ENCODE assay signal across 8 cellular contexts in the genomic region with DNA sequence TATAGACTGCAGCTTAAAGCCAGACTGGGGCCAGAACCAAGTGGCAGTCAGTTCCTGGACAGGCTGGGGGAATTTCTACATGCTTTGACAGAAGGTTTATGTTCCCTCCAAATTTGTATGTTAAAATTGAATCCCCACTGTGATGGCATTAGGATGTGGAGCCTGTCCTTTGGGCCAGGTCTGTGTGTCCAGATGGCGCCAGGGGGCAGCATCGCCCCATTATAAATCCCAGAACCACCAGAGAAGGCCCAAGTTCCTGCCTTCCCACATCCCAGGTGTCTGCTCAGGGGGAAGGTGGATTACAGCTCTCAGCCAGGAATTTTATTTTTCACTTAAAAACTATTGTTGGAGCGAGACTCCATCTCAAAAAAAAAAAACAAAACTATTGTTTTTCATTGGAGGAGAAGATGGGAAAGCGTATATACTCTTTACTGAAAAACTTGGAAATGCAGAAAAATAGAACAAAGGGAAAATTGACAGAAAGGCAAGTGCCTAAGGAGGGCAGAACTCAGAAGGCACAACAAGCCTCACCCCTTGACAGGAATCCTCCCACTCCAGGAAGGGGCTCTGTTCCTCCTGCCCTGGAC. TPM values are rescaled to one million over a fixed set of nuclear protein-coding genes. Genes with fewer than 3 reads are reported as not detected.
DNase-seq lines count a peak whose midpoint lies in the region; ATAC-seq, FAIRE-seq and TF ChIP-seq lines count a peak whose summit lies in the region.

No MANE protein-coding gene starts in this region.

- no peaks in the 10 kb centered on the region for H3K9me3 Mint-ChIP-seq in astrocyte (ENCODE audit: unreplicated experiment)

- no peaks in the 10 kb centered on the region for H3K36me3 Mint-ChIP-seq in astrocyte (ENCODE audit: low read depth, unreplicated experiment)

- FAIRE-seq in A549 (lab: Jason Lieb, UNC) (no peak), astrocyte (lab: Jason Lieb, UNC) (no peak)

- CTCF ChIA-PET in A549 (lab: Yijun Ruan, JAX), result interaction anchor here (0.6 to 5.6 kb wide), 53 partner anchors 9 to 642 kb away, joined by 3 to 86 read pairs (median 4); a partner anchor contains a TSS

- no peak overlapping the region for H3K27ac Mint-ChIP-seq in astrocyte (ENCODE audit: unreplicated experiment)

- WGBS in A549 (ENCODE audit: missing lambda C conversion rate), result 20% methylated on average over 4 of the region's 4 CpGs

- peaks cover 19% of the 10 kb centered on the region for H3K27me3 Mint-ChIP-seq in astrocyte (ENCODE audit: low read depth, unreplicated experiment)

- DNase-seq in A549 (ENCODE audit: low read depth in 1 of 2, low spot score in 1 of 2) (peak; percentile 74 to 81), GM10266 (ENCODE audit: extremely low spot score) (peak; percentile 67), LHCN-M2 (ENCODE audit: low read depth) (peak; percentile 74), SK-N-DZ (ENCODE audit: low spot score) (peak; percentile 51), astrocyte (ENCODE audit: low read depth) (peak; percentile 40), iPS-NIHi11 (ENCODE audit: low spot score) (peak; percentile 92)
- peak; percentile 24 for DNase-seq in stimulated activated CD8-positive, alpha-beta memory T cell treated with anti-CD3 and anti-CD28 coated beads, Interleukin-15, amount 100 ng/mL, for 1 hour (ENCODE audit: low read depth)

- no peak overlapping the region for H3K4me3 ChIP-seq in A549
- no peak overlapping the region for H3K4me3 ChIP-seq in astrocyte (ENCODE audit: insufficient read depth, low read depth, low read length)

- no peaks in the 10 kb centered on the region for H3K36me3 ChIP-seq in astrocyte (ENCODE audit: insufficient read depth, low read length)

- no peak overlapping the region for H3K4me2 ChIP-seq in A549
- no peak overlapping the region for H3K4me2 ChIP-seq in astrocyte (ENCODE audit: low read length)

- no peaks in the 10 kb centered on the region for H3K79me2 ChIP-seq in astrocyte (ENCODE audit: insufficient read depth, low read length)

- ATAC-seq in A549 (peak; percentile 74 to 89), GM21526 (IDR thresholded peaks at IDR 0.05; ENCODE audit: low FRiP score, unreplicated experiment) (no peak)

- H3K9ac ChIP-seq in astrocyte (ENCODE audit: low read length), result no peak overlapping the region

- no peaks in the 10 kb centered on the region for H3K27me3 ChIP-seq in astrocyte (ENCODE audit: insufficient read depth, low read length)

- TF ChIP-seq CTCF in A549 (IDR thresholded peaks at IDR 0.05), result peak; percentile 63
- TF ChIP-seq CTCF in GM10266 (IDR thresholded peaks at IDR 0.05; ENCODE audit: control insufficient read depth, insufficient read depth, low read depth, missing control alignments), result peak; percentile 73
- peak; percentile 73 for TF ChIP-seq CTCF in astrocyte (IDR thresholded peaks at IDR 0.05; ENCODE audit: insufficient read depth, low read depth, low read length)

- no peaks in the 10 kb centered on the region for H4K20me1 ChIP-seq in astrocyte (ENCODE audit: insufficient read depth, low read length)

- no peak for TF ChIP-seq EP300 in A549 (IDR thresholded peaks at IDR 0.05)

- H3K9me3 ChIP-seq in A549 (no peaks in the 10 kb centered on the region), astrocyte (ENCODE audit: insufficient read depth, low read depth, low read length) (no peaks in the 10 kb centered on the region)

- no peak overlapping the region for H3K4me3 Mint-ChIP-seq in astrocyte (ENCODE audit: unreplicated experiment)

- peak; percentile 80 to 88 for TF ChIP-seq RAD21 in A549 (conservative IDR thresholded peaks at IDR 0.05 in 1 of 2, IDR thresholded peaks at IDR 0.05 in 1 of 2)

- H2AFZ ChIP-seq in astrocyte (ENCODE audit: low read depth, low read length), result no peak overlapping the region

- H3K4me1 Mint-ChIP-seq in astrocyte (ENCODE audit: low read depth, unreplicated experiment), result no peaks in the 10 kb centered on the region

- no peak overlapping the region for H3K27ac ChIP-seq in A549
- H3K27ac ChIP-seq in astrocyte (ENCODE audit: low read depth, low read length), result no peak overlapping the region

- H3K4me1 ChIP-seq in A549 (no peaks in the 10 kb centered on the region), astrocyte (ENCODE audit: insufficient read depth, low read length) (peaks cover 2% of the 10 kb centered on the region)

- TF ChIP-seq POLR2A in A549 (IDR thresholded peaks at IDR 0.05; ENCODE audit: low read length), result no peak

- POLR2A ChIA-PET in A549 (lab: Yijun Ruan, JAX), result interaction anchor here (0.6 to 1.6 kb wide), 2 partner anchors 23 to 228 kb away, joined by 4 to 6 read pairs; a partner anchor contains a TSS

TF ChIP-seq in A549, 52 proteins besides CTCF, POLR2A, EP300 and RAD21:
- TF ChIP-seq CHD2 (IDR thresholded peaks at IDR 0.05; ENCODE audit: low read length, partially characterized antibody) (no peak), ESRRA (IDR thresholded peaks at IDR 0.05; ENCODE audit: borderline replicate concordance, low read length) (no peak), SMC3 (IDR thresholded peaks at IDR 0.05) (peak; percentile 74)
TF ChIP-seq in A549: peak in this region for 1.

RNA-seq across cellular contexts. Expression of a gene that starts 5.0 kb away (rescaled TPM):
- not detected in 2 replicates for polyA plus RNA-seq in A549 (2011; rRNA removed)
- not detected in 2 replicates for polyA plus RNA-seq in A549 (2012; cell fraction: cytosol; rRNA removed)
- not detected in 2 replicates for polyA plus RNA-seq in A549 (2012; cell fraction: nucleus; rRNA removed)
- polyA plus RNA-seq in A549 (2017; fragmentation: RNase III; extraction: RNeasy Plus Mini Kit Qiagen cat#74134 plus additional on column Dnase treatment), result not detected in 3 replicates
- not detected in 2 replicates for polyA minus RNA-seq in A549 (2011; rRNA and poly(A)+ RNA removed)
- not detected in 2 replicates for total RNA-seq in LHCN-M2 (2014; rRNA removed)
- polyA plus RNA-seq in LHCN-M2 (2012), result not detected
- not detected in 2 replicates for polyA plus RNA-seq in SK-N-DZ (2014; cell fraction: cytosol; rRNA removed)
- not detected in 2 replicates for polyA plus RNA-seq in SK-N-DZ (2014; cell fraction: nucleus; rRNA removed)
- total RNA-seq in astrocyte, result not detected in 2 replicates

RNA-seq across cellular contexts. Expression of a gene that starts 8.1 kb away (rescaled TPM):
- 0.21 TPM in 1 of 2 replicates, not detected in the other for polyA plus RNA-seq in A549 (2011; rRNA removed)
- 0.19 TPM in 2 replicates for polyA plus RNA-seq in A549 (2012; cell fraction: cytosol; rRNA removed)
- 0.11 and 0.76 TPM in 2 replicates for polyA plus RNA-seq in A549 (2012; cell fraction: nucleus; rRNA removed)
- polyA plus RNA-seq in A549 (2017; fragmentation: RNase III; extraction: RNeasy Plus Mini Kit Qiagen cat#74134 plus additional on column Dnase treatment), result 0.34 TPM in 1 of 3 replicates, not detected in the others
- polyA minus RNA-seq in A549 (2011; rRNA and poly(A)+ RNA removed), result not detected in 2 replicates
- not detected in 2 replicates for total RNA-seq in LHCN-M2 (2014; rRNA removed)
- 3.2 TPM for polyA plus RNA-seq in LHCN-M2 (2012)
- not detected in 2 replicates for polyA plus RNA-seq in SK-N-DZ (2014; cell fraction: cytosol; rRNA removed)
- not detected in 2 replicates for polyA plus RNA-seq in SK-N-DZ (2014; cell fraction: nucleus; rRNA removed)
- total RNA-seq in astrocyte, result not detected in 2 replicates

RNA-seq across cellular contexts. Expression of a gene that starts 54.0 kb away (rescaled TPM):
- polyA plus RNA-seq in A549 (2011; rRNA removed) (0.05 and 0.09 TPM in 2 replicates), A549 (2017; fragmentation: RNase III; extraction: RNeasy Plus Mini Kit Qiagen cat#74134 plus additional on column Dnase treatment) (0.05 to 0.07 TPM (median 0.06 TPM) in 3 replicates)
- 0.04 and 0.06 TPM in 2 replicates for polyA plus RNA-seq in A549 (2012; cell fraction: cytosol; rRNA removed)
- polyA plus RNA-seq in A549 (2012; cell fraction: nucleus; rRNA removed), result 0.08 and 0.43 TPM in 2 replicates
- polyA minus RNA-seq in A549 (2011; rRNA and poly(A)+ RNA removed), result 0.73 and 0.91 TPM in 2 replicates
- total RNA-seq in LHCN-M2 (2014; rRNA removed) (not detected in 2 replicates), astrocyte (0.07 TPM in 1 of 2 replicates, not detected in the other)
- polyA plus RNA-seq in LHCN-M2 (2012), result not detected
- 0.28 and 0.47 TPM in 2 replicates for polyA plus RNA-seq in SK-N-DZ (2014; cell fraction: cytosol; rRNA removed)
- 0.83 and 1.0 TPM in 2 replicates for polyA plus RNA-seq in SK-N-DZ (2014; cell fraction: nucleus; rRNA removed)

Comparison
In these comparisons a context has a peak if more than half of its experiments do, and no peak if none do; other contexts are left out.
1. DNase-seq: peak in every context shown above with its lines; median percentile 92 in iPS-NIHi11; 78 in A549; 74 in LHCN-M2; 67 in GM10266; 51 in SK-N-DZ; 40 in astrocyte; 24 in stimulated activated CD8-positive, alpha-beta memory T cell treated with anti-CD3 and anti-CD28 coated beads, Interleukin-15, amount 100 ng/mL, for 1 hour.